In the genomic region with DNA sequence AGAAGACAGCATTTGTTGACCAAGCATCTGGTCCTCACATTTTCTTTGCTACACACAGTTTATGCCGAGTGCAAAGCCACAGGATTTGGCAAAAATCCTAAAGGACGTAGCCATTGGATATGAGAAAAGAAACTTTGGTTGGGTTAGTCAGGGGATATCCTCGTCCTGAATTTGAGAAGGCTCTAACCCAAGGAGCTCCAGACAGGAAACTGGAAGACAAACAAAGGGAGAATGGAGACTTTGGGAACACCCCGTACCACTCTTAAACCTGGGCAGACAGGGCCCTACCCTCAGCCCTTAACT, we compare ENCODE assay signal across 25 cellular contexts.
A peak's percentile ranks its signal among the peaks of the same experiment; 100 is the strongest.
DNase-seq lines count a peak whose midpoint lies in the region; ATAC-seq and TF ChIP-seq lines count a peak whose summit lies in the region.
"Had no signal": no experiment of that assay in that cellular context is flagged by ENCODE, and none has a peak within 500 bp of the region (broad histone marks: within the 10 kb centered on the region; RNA-seq: fewer than 3 reads in every experiment).

No MANE protein-coding gene starts in this region.

- WGBS in neuronal stem cell (ENCODE audit: extremely low coverage in 2 of 2, insufficient read length in 2 of 2, insufficient replicate concordance in 1 of 2), 2 donors = no CpG with 5 or more reads among the region's 4 CpGs

- no peak overlapping the region for H3K14ac ChIP-seq in neuronal stem cell (ENCODE audit: low read length)

- H4K8ac ChIP-seq in neuronal stem cell (ENCODE audit: low read depth, low read length) = no peak overlapping the region

- no peak overlapping the region for H3K4me2 ChIP-seq in neuronal stem cell (ENCODE audit: insufficient read depth, low read length, poor library complexity, severe bottlenecking)

- H3K27ac ChIP-seq in brain microvascular endothelial cell (peak overlapping the region; percentile 20), neuronal stem cell (replicated peaks; ENCODE audit: low read length) (no peak overlapping the region), tibial artery (no peak overlapping the region)
- H3K27ac ChIP-seq: ascending aorta, spleen, tibial nerve had no signal

- H3K18ac ChIP-seq in neuronal stem cell (ENCODE audit: low read length) = peak overlapping the region; percentile 34

- H3K4me3 ChIP-seq in AG10803 (ENCODE audit: low read length) = no peak overlapping the region
- H3K4me3 ChIP-seq in HFF-Myc (replicated peaks; ENCODE audit: low read depth, low read length) = no peak overlapping the region
- no peak overlapping the region for H3K4me3 ChIP-seq in brain microvascular endothelial cell (ENCODE audit: low read depth, low read length)
- no peak overlapping the region for H3K4me3 ChIP-seq in neuronal stem cell (ENCODE audit: low read length in 2 of 2)
- H3K4me3 ChIP-seq in tibial artery = no peak overlapping the region
- H3K4me3 ChIP-seq: ascending aorta, spleen, tibial nerve had no signal

- no peak overlapping the region for H3K9ac ChIP-seq in neuronal stem cell (ENCODE audit: low read depth, low read length, poor library complexity)

- H3K4me1 ChIP-seq in neuronal stem cell (ENCODE audit: control insufficient read depth in 2 of 2, insufficient read depth in 1 of 2, low read depth in 1 of 2, low read length in 2 of 2) (peaks cover 0 to 3% of the 10 kb centered on the region in 2 donors), tibial artery (peaks cover 0 to 10% (median 0%) of the 10 kb centered on the region in 4 donors)
- H3K4me1 ChIP-seq: ascending aorta, spleen had no signal

- TF ChIP-seq CTCF in AG10803 (conservative IDR thresholded peaks at IDR 0.05; ENCODE audit: low read length) (no peak), HFF-Myc (IDR thresholded peaks at IDR 0.05; ENCODE audit: low read depth, low read length, missing control alignments) (no peak), brain microvascular endothelial cell (IDR thresholded peaks at IDR 0.05; ENCODE audit: low read depth, low read length, missing control alignments) (no peak), tibial artery (IDR thresholded peaks at IDR 0.05) (no peak)

- H3K79me1 ChIP-seq in neuronal stem cell (ENCODE audit: low read depth, low read length) = no peaks in the 10 kb centered on the region

- no peak overlapping the region for H3K4ac ChIP-seq in neuronal stem cell (ENCODE audit: low read length)

- in situ Hi-C loops in brain microvascular endothelial cell (cut with HindIII; ENCODE audit: low pct_ligation_motif_present, low sequenced_read_pairs) = no loop called here

- peak overlapping the region; percentile 73 for H2AFZ ChIP-seq in neuronal stem cell (ENCODE audit: low read length)

- H3K27me3 ChIP-seq in brain microvascular endothelial cell (replicated peaks) (no peaks in the 10 kb centered on the region), neuronal stem cell (ENCODE audit: control insufficient read depth in 3 of 3, insufficient read depth in 3 of 3, low read depth in 1 of 3, low read length in 3 of 3) (no peaks in the 10 kb centered on the region), tibial artery (no peaks in the 10 kb centered on the region)
- H3K27me3 ChIP-seq: ascending aorta, tibial nerve had no signal

- ATAC-seq in GM18907 (IDR thresholded peaks at IDR 0.05; ENCODE audit: unreplicated experiment) = no peak
- ATAC-seq in GM19328 (IDR thresholded peaks at IDR 0.05; ENCODE audit: unreplicated experiment) = no peak
- no peak for ATAC-seq in GM21390 (IDR thresholded peaks at IDR 0.05; ENCODE audit: unreplicated experiment)
- ATAC-seq: stimulated activated naive CD8-positive, alpha-beta T cell treated with anti-CD3 and anti-CD28 coated beads, Interleukin-15, Interleukin-2, amounts not matched to agents 100 U/mL and 50 U/mL, for 24 hours had no signal

- DNase-seq in AG10803 (ENCODE audit: low read depth) = peak; percentile 94
- DNase-seq in HFF-Myc (ENCODE audit: extremely low read depth, low read depth) = peak; percentile 62
- DNase-seq in brain microvascular endothelial cell = no peak
- no peak for DNase-seq in neuronal stem cell (ENCODE audit: low spot score)
- no peak for DNase-seq in tibial artery
- DNase-seq: activated B cell treated with CpG ODN at 0.5 μM for 24 hours; activated CD4-positive, alpha-beta T cell treated with anti-CD3 and anti-CD28 coated beads, Interleukin-2, amount 50 U/mL, for 4 hours; activated CD8-positive, alpha-beta memory T cell treated with anti-CD3 and anti-CD28 coated beads, Interleukin-2, amount 50 U/mL, for 4 hours; DMS53; GOT3; head of caudate nucleus; NCI-H1436; NCI-H2171; NCI-H524 treated with DMSO at 0.1 percent for 48 hours; occipital lobe; retina; spleen; stimulated activated CD4-positive, alpha-beta T cell treated with anti-CD3 and anti-CD28 coated beads, Interleukin-4, amount 100 ng/mL, for 24 hours; stimulated activated naive CD8-positive, alpha-beta T cell treated with anti-CD3 and anti-CD28 coated beads, Interleukin-15, Interleukin-2, amounts not matched to agents 100 U/mL and 50 U/mL, for 24 hours; T-helper 9 cell had no signal

- H2BK120ac ChIP-seq in neuronal stem cell (ENCODE audit: low read depth, low read length) = no peak overlapping the region

- H2BK12ac ChIP-seq in neuronal stem cell (ENCODE audit: low read length) = no peak overlapping the region

- H2BK15ac ChIP-seq in neuronal stem cell (ENCODE audit: low read length) = no peak overlapping the region

- H2BK5ac ChIP-seq in neuronal stem cell (ENCODE audit: low read length) = no peak overlapping the region

- intact Hi-C loops in tibial artery (cut with DNase I; ENCODE audit: low total_unique reads) = loop anchor here (5.0 kb wide), 1 partner anchor 280 kb away; no protein-coding TSS in a partner anchor

- H2AK5ac ChIP-seq in neuronal stem cell (ENCODE audit: low read depth, low read length) = no peak overlapping the region

- no peak overlapping the region for H4K91ac ChIP-seq in neuronal stem cell (ENCODE audit: low read depth, low read length, poor library complexity)

- H3K9me3 ChIP-seq in neuronal stem cell (replicated peaks in 1 of 2; ENCODE audit: control insufficient read depth in 2 of 2, insufficient read depth in 1 of 2, low read depth in 1 of 2, low read length in 2 of 2) (no peaks in the 10 kb centered on the region), tibial artery (no peaks in the 10 kb centered on the region)
- H3K9me3 ChIP-seq: ascending aorta, spleen, tibial nerve had no signal

- no peak overlapping the region for H3K23ac ChIP-seq in neuronal stem cell (ENCODE audit: low read depth, low read length, poor library complexity)

- no peaks in the 10 kb centered on the region for H3K36me3 ChIP-seq in brain microvascular endothelial cell (replicated peaks)
- no peaks in the 10 kb centered on the region for H3K36me3 ChIP-seq in neuronal stem cell (replicated peaks in 1 of 2; ENCODE audit: control insufficient read depth in 2 of 2, insufficient read depth in 2 of 2, low read length in 2 of 2)
- no peaks in the 10 kb centered on the region for H3K36me3 ChIP-seq in tibial artery
- H3K36me3 ChIP-seq: ascending aorta, spleen, tibial nerve had no signal

Comparison
In these comparisons a context has a peak if more than half of its experiments do, and no peak if none do; other contexts are left out.
1. DNase-seq: peak in AG10803 (single experiment) and HFF-Myc (single experiment); none in brain microvascular endothelial cell (single experiment), neuronal stem cell (single experiment) and tibial artery (0 of 2).